Comparison of ENCODE assay signal across 8 cellular contexts in genomic region chr5:32443541-32444190, GRCh38. TPM values are rescaled to one million over a fixed set of nuclear protein-coding genes. Genes with fewer than 3 reads are reported as not detected.
DNase-seq lines count a peak whose midpoint lies in the region; ATAC-seq and TF ChIP-seq lines count a peak whose summit lies in the region.

No MANE protein-coding gene starts in this region.

- peak overlapping the region; percentile 80 for H3K4me3 ChIP-seq in AG04450 (ENCODE audit: low read depth, low read length)
- peak overlapping the region; percentile 87 for H3K4me3 ChIP-seq in PC-3 (ENCODE audit: low read length)
- H3K4me3 ChIP-seq in tibial nerve, result peak overlapping the region; percentile 64 to 97 (median 69)

- peaks cover 38% of the 10 kb centered on the region for H4K20me1 ChIP-seq in PC-3 (ENCODE audit: low read length)

- H3K36me3 ChIP-seq in PC-3 (ENCODE audit: low read depth, low read length), result peaks cover 3% of the 10 kb centered on the region; the same call in 1 of the 2 replicates
- peaks cover 0 to 4% (median 0%) of the 10 kb centered on the region in 3 donors for H3K36me3 ChIP-seq in tibial nerve

- peaks cover 5% of the 10 kb centered on the region for H3F3A ChIP-seq in PC-3 (ENCODE audit: low read length, unreplicated experiment)

- WGBS in tibial nerve, 2 donors, result 0 to 1% methylated on average over 19 to 39 of the region's 61 CpGs

- peak overlapping the region; percentile 82 for H3K27ac ChIP-seq in AG04450 (ENCODE audit: low read depth, low read length)
- peak overlapping the region; percentile 75 for H3K27ac ChIP-seq in PC-3 (ENCODE audit: low read length)
- peak overlapping the region; percentile 86 to 98 (median 92) for H3K27ac ChIP-seq in tibial nerve

- TF ChIP-seq CTCF in AG04450 (IDR thresholded peaks at IDR 0.05; ENCODE audit: low read depth, low read length) (no peak), PC-3 (conservative IDR thresholded peaks at IDR 0.05; ENCODE audit: low read depth, low read length) (no peak), omental fat pad (IDR thresholded peaks at IDR 0.05) (no peak), tibial nerve (IDR thresholded peaks at IDR 0.05) (no peak)

- BruUV-seq in PC-3 (replicated peaks; lab: Mats Ljungman, UMichigan), result no TSS peak

- no peaks in the 10 kb centered on the region; the same call in 1 of the 2 replicates for H3K9me3 ChIP-seq in AG04450 (ENCODE audit: control insufficient read depth, insufficient read depth, low read length)
- no peaks in the 10 kb centered on the region for H3K9me3 ChIP-seq in PC-3 (ENCODE audit: low read length)
- H3K9me3 ChIP-seq in tibial nerve, result no peaks in the 10 kb centered on the region

- H3K27me3 ChIP-seq in AG04450 (ENCODE audit: control insufficient read depth, insufficient read depth, low read length), result no peaks in the 10 kb centered on the region
- H3K27me3 ChIP-seq in PC-3 (ENCODE audit: low read length), result no peaks in the 10 kb centered on the region
- H3K27me3 ChIP-seq in tibial nerve, result no peaks in the 10 kb centered on the region

- intact Hi-C loops in PC-3 (cut with micrococcal nuclease), result no loop called here

- H3K9ac ChIP-seq in PC-3 (ENCODE audit: low read length), result peak overlapping the region; percentile 98

- H3K79me2 ChIP-seq in PC-3 (ENCODE audit: low read length), result peaks cover 57% of the 10 kb centered on the region

- H3K4me2 ChIP-seq in PC-3 (ENCODE audit: low read length), result peak overlapping the region; percentile 93

- POLR2A ChIA-PET in AG04450 (lab: Yijun Ruan, JAX), result interaction anchor here (0.8 kb wide), 1 partner anchor 61 kb away, joined by 3 read pairs; no protein-coding TSS in a partner anchor
- POLR2A ChIA-PET in PC-3 (lab: Charles Lee; ENCODE audit: unreplicated experiment), result no interaction called here

- H3K4me1 ChIP-seq in PC-3 (ENCODE audit: insufficient read depth, low read length) (peaks cover 40% of the 10 kb centered on the region), tibial nerve (peaks cover 4 to 54% (median 24%) of the 10 kb centered on the region in 4 donors)

- peak overlapping the region; percentile 95 for H2AFZ ChIP-seq in PC-3 (ENCODE audit: low read length)

- no peak for TF ChIP-seq EP300 in tibial nerve (IDR thresholded peaks at IDR 0.05)

- DNase-seq in AG04450 (ENCODE audit: low read depth, low spot score) (no peak), PC-3 (peak; percentile 25), glomerular visceral epithelial cell (ENCODE audit: extremely low spot score) (peak; percentile 56), omental fat pad (ENCODE audit: low spot score) (no peak), tibial nerve (ENCODE audit: low spot score in 2 of 2) (no peak)
- DNase-seq in activated naive CD4-positive, alpha-beta T cell (lab: John Stamatoyannopoulos, UW), result peak; percentile 11 to 44 (median 24)

- TF ChIP-seq POLR2A in tibial nerve (IDR thresholded peaks at IDR 0.05), result no peak

- ATAC-seq in GM18858 (IDR thresholded peaks at IDR 0.05; ENCODE audit: unreplicated experiment) (peak; percentile 13), HG03097 (IDR thresholded peaks at IDR 0.05; ENCODE audit: low FRiP score, unreplicated experiment) (peak; percentile 36), PC-3 (peak; percentile 60), omental fat pad (ENCODE audit: low FRiP score) (peak; percentile 46)

- no peaks in the 10 kb centered on the region for H3K9me2 ChIP-seq in PC-3 (replicated peaks; ENCODE audit: low read length)

- CTCF ChIA-PET in AG04450 (lab: Charles Lee), result interaction anchor here (1.8 kb wide), 1 partner anchor 146 kb away, joined by 9 read pairs; no protein-coding TSS in a partner anchor
- CTCF ChIA-PET in PC-3 (lab: Charles Lee), result no interaction called here

RNA-seq across cellular contexts. Expression of gene ZFR, which starts 0.9 kb away (rescaled TPM):
- polyA plus RNA-seq in AG04450 (2011; rRNA removed), result 63.0 and 72.9 TPM in 2 replicates
- 138 and 171 TPM in 2 replicates for polyA minus RNA-seq in AG04450 (2011; rRNA and poly(A)+ RNA removed)
- 68.3 and 85.1 TPM in 2 replicates for total RNA-seq in PC-3 (2014; rRNA removed)
- total RNA-seq in omental fat pad, result 10 to 100 TPM; 76.4 to 98.4 (median 84.7) TPM
- total RNA-seq in tibial nerve, result 10 to 100 TPM; 63.9 to 83.5 (median 73.8) TPM

Comparison
In these comparisons a context has a peak if more than half of its experiments do, and no peak if none do; other contexts are left out.
1. DNase-seq: peak in PC-3 (single experiment), activated naive CD4-positive, alpha-beta T cell (4 of 4) and glomerular visceral epithelial cell (single experiment); none in AG04450 (single experiment), omental fat pad (single experiment) and tibial nerve (0 of 2).
2. Peak in every context shown above with its lines, with median percentiles within 50 percentile points of each other: H3K27ac ChIP-seq, H3K4me3 ChIP-seq and ATAC-seq.